22 cellular contexts compared by ENCODE assay signal in the genomic region with DNA sequence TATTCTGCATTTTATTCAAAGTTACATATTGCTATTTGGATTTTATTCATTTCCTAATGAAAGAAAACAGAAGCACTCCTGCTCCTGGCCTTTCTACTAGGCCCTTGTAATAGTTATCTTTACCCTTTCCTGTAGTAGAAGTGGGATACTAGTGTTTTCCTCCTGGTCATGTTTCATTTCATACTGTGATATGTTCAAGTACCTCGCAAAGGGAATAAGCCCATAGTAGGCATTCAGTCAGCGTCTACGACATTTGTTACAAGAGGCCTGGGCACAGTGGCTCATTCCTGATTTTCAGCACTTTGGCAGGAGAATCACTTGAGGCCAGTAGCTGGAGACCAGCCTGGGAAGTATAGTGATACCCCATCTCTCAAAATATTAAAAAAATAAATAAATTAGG.
DNase-seq lines count a peak whose midpoint lies in the region; ATAC-seq, FAIRE-seq and TF ChIP-seq lines count a peak whose summit lies in the region.
"Had no signal": no experiment of that assay in that cellular context is flagged by ENCODE, and none has a peak within 500 bp of the region (broad histone marks: within the 10 kb centered on the region; RNA-seq: fewer than 3 reads in every experiment).

No MANE protein-coding gene starts in this region.

- peaks cover 64% of the 10 kb centered on the region for H3K4me1 Mint-ChIP-seq in stimulated activated naive CD8-positive, alpha-beta T cell treated with anti-CD3 and anti-CD28 coated beads, Interleukin-15, Interleukin-2, amounts not matched to agents 100 ng/mL and 50 ng/mL, for 24 hours (ENCODE audit: low read depth)
- H3K4me1 Mint-ChIP-seq in stimulated activated naive CD8-positive, alpha-beta T cell treated with anti-CD3 and anti-CD28 coated beads, Interleukin-15, amount 100 ng/mL, for 72 hours: peaks cover 72% of the 10 kb centered on the region
- peaks cover 24% of the 10 kb centered on the region for H3K4me1 Mint-ChIP-seq in activated CD8-positive, alpha-beta memory T cell treated with anti-CD3 and anti-CD28 coated beads, Interleukin-2, amount 10 ng/mL, durations not matched to agents 7 days and 5 days

- intact Hi-C loops in right cardiac atrium (cut with DNase I) (no loop called here), thyroid gland (cut with DNase I) (no loop called here), body of pancreas (cut with DNase I) (no loop called here)

- no peak overlapping the region for H2BK5ac ChIP-seq in H1 (ENCODE audit: low read depth, low read length)

- no peak overlapping the region for H3K18ac ChIP-seq in H1 (ENCODE audit: extremely low read depth, low read length)

- peaks cover 0 to 87% of the 10 kb centered on the region in 2 experiments; a peak in 3 of 4 replicates for H3K79me2 ChIP-seq in H1 (ENCODE audit: control insufficient read depth in 1 of 2, insufficient read depth in 2 of 2, low read length in 2 of 2)

- peaks cover 33% of the 10 kb centered on the region for H3K4me1 ChIP-seq in cardiac muscle cell (ENCODE audit: low read depth)
- peaks cover 6% of the 10 kb centered on the region for H3K4me1 ChIP-seq in right cardiac atrium (ENCODE audit: control insufficient read depth, insufficient read depth, low read length)
- H3K4me1 ChIP-seq in H1 (replicated peaks in 1 of 4; ENCODE audit: control insufficient read depth in 3 of 4, insufficient read depth in 4 of 4, low read length in 3 of 4): peaks cover 4 to 11% (median 8%) of the 10 kb centered on the region in 4 experiments; a peak in 5 of 7 replicates
- H3K4me1 ChIP-seq in thyroid gland: peaks cover 36 to 43% of the 10 kb centered on the region in 2 donors
- H3K4me1 ChIP-seq in body of pancreas: peaks cover 45% of the 10 kb centered on the region

- H3K36me3 Mint-ChIP-seq in stimulated activated naive CD8-positive, alpha-beta T cell treated with anti-CD3 and anti-CD28 coated beads, Interleukin-15, Interleukin-2, amounts not matched to agents 100 ng/mL and 50 ng/mL, for 24 hours (ENCODE audit: low read depth): peaks cover 25% of the 10 kb centered on the region
- H3K36me3 Mint-ChIP-seq in activated CD8-positive, alpha-beta memory T cell treated with anti-CD3 and anti-CD28 coated beads, Interleukin-2, amount 10 ng/mL, durations not matched to agents 7 days and 5 days: peaks cover 11% of the 10 kb centered on the region

- no peak overlapping the region for H2BK20ac ChIP-seq in H1 (ENCODE audit: low read length)

- H3K9me3 Mint-ChIP-seq in stimulated activated naive CD8-positive, alpha-beta T cell treated with anti-CD3 and anti-CD28 coated beads, Interleukin-15, Interleukin-2, amounts not matched to agents 100 ng/mL and 50 ng/mL, for 24 hours: no peaks in the 10 kb centered on the region
- H3K9me3 Mint-ChIP-seq in stimulated activated naive CD8-positive, alpha-beta T cell treated with anti-CD3 and anti-CD28 coated beads, Interleukin-15, amount 100 ng/mL, for 72 hours: no peaks in the 10 kb centered on the region
- H3K9me3 Mint-ChIP-seq in activated CD8-positive, alpha-beta memory T cell treated with anti-CD3 and anti-CD28 coated beads, Interleukin-2, amount 10 ng/mL, durations not matched to agents 7 days and 5 days (ENCODE audit: low read depth): no peaks in the 10 kb centered on the region
- H3K9me3 Mint-ChIP-seq: CD4-positive, CD25-positive, alpha-beta regulatory T cell; CD8-positive, alpha-beta memory T cell; GM23338; IgD-negative memory B cell had no signal

- H3K4ac ChIP-seq in H1 (replicated peaks; ENCODE audit: insufficient read length, low read depth, low read length): no peak overlapping the region

- no peaks in the 10 kb centered on the region; the same call in 1 of the 2 replicates for H3K79me1 ChIP-seq in H1 (ENCODE audit: low read depth, low read length)

- no peak for TF ChIP-seq CTCF in cardiac muscle cell (IDR thresholded peaks at IDR 0.05; ENCODE audit: low read depth, low read length)
- no peak for TF ChIP-seq CTCF in H1 (IDR thresholded peaks at IDR 0.05; ENCODE audit: control extremely low read depth in 1 of 3, insufficient read depth in 1 of 3, low read depth in 1 of 3, low read length in 3 of 3)
- no peak for TF ChIP-seq CTCF in thyroid gland (IDR thresholded peaks at IDR 0.05)
- no peak for TF ChIP-seq CTCF in body of pancreas (IDR thresholded peaks at IDR 0.05)

- TF ChIP-seq EP300 in H1 (IDR thresholded peaks at IDR 0.05; ENCODE audit: borderline replicate concordance in 1 of 2, low read depth in 2 of 2, low read length in 2 of 2): no peak

- H3K9ac ChIP-seq in H1 (replicated peaks in 1 of 4; ENCODE audit: extremely low read depth in 1 of 4, low read depth in 3 of 4, low read length in 3 of 4): no peak overlapping the region
- H3K9ac ChIP-seq: BLaER1 treated with 17β-estradiol and CSF1 and Interleukin-3, amounts not matched to agents 10 nM and 100 nM had no signal

- no peak overlapping the region for H2AK5ac ChIP-seq in H1 (ENCODE audit: low read depth, low read length)

- peaks cover 3 to 5% of the 10 kb centered on the region in 2 experiments for H4K20me1 ChIP-seq in H1 (replicated peaks in 1 of 2; ENCODE audit: control insufficient read depth in 1 of 2, insufficient read depth in 2 of 2, low read length in 2 of 2)

- no peak overlapping the region for H4K8ac ChIP-seq in H1 (ENCODE audit: extremely low read depth, insufficient read depth, low read length)

- DNase-seq in cardiac muscle cell (ENCODE audit: low read depth in 1 of 2, low spot score in 1 of 2) (peak in 1 of 2 donors; percentile 76), right cardiac atrium (no peak), H1 (ENCODE audit: low read depth in 1 of 2, low spot score in 2 of 2) (no peak), thyroid gland (no peak), body of pancreas (no peak)
- DNase-seq in stimulated activated naive CD8-positive, alpha-beta T cell treated with anti-CD3 and anti-CD28 coated beads, Interleukin-15, amount 100 ng/mL, for 72 hours: no peak
- no peak for DNase-seq in activated CD8-positive, alpha-beta memory T cell treated with anti-CD3 and anti-CD28 coated beads, Interleukin-2, amount 10 ng/mL, durations not matched to agents 7 days and 5 days
- DNase-seq: CD4-positive, CD25-positive, alpha-beta regulatory T cell; CD8-positive, alpha-beta memory T cell; COR-L47; DMS 273 treated with DMSO at 0.1 percent for 48 hours; DMS53; GDM1; H7 had no signal

- no peak overlapping the region for H2BK120ac ChIP-seq in H1 (replicated peaks; ENCODE audit: low read depth, low read length)

- FAIRE-seq in H1 (lab: Jason Lieb, UNC): no peak
- FAIRE-seq: GM12892, GM18507, HepG2 had no signal

- peak overlapping the region; percentile 33 for H4K5ac ChIP-seq in H1 (ENCODE audit: insufficient read length, low read depth, low read length)

- H3K27ac Mint-ChIP-seq in stimulated activated naive CD8-positive, alpha-beta T cell treated with anti-CD3 and anti-CD28 coated beads, Interleukin-15, Interleukin-2, amounts not matched to agents 100 ng/mL and 50 ng/mL, for 24 hours: peak overlapping the region; percentile 21
- H3K27ac Mint-ChIP-seq in stimulated activated naive CD8-positive, alpha-beta T cell treated with anti-CD3 and anti-CD28 coated beads, Interleukin-15, amount 100 ng/mL, for 72 hours: peak overlapping the region in 1 of 2 donors; percentile 8
- no peak overlapping the region for H3K27ac Mint-ChIP-seq in activated CD8-positive, alpha-beta memory T cell treated with anti-CD3 and anti-CD28 coated beads, Interleukin-2, amount 10 ng/mL, durations not matched to agents 7 days and 5 days
- H3K27ac Mint-ChIP-seq: B cell had no signal

- TF ChIP-seq POLR2A in H1 (IDR thresholded peaks at IDR 0.05; ENCODE audit: control extremely low read depth in 1 of 2, low read depth in 2 of 2, low read length in 2 of 2) (no peak), thyroid gland (IDR thresholded peaks at IDR 0.05) (no peak), body of pancreas (IDR thresholded peaks at IDR 0.05) (no peak)

- H2BK12ac ChIP-seq in H1 (ENCODE audit: low read depth, low read length): no peak overlapping the region

- ATAC-seq in right cardiac atrium (no peak), body of pancreas (no peak)
- ATAC-seq in stimulated activated naive CD8-positive, alpha-beta T cell treated with anti-CD3 and anti-CD28 coated beads, Interleukin-15, amount 100 ng/mL, for 72 hours: no peak
- no peak for ATAC-seq in activated CD8-positive, alpha-beta memory T cell treated with anti-CD3 and anti-CD28 coated beads, Interleukin-2, amount 10 ng/mL, durations not matched to agents 7 days and 5 days

- H3K27me3 ChIP-seq in cardiac muscle cell (no peaks in the 10 kb centered on the region), right cardiac atrium (ENCODE audit: control insufficient read depth, insufficient read depth) (no peaks in the 10 kb centered on the region), H1 (replicated peaks in 1 of 4; ENCODE audit: control insufficient read depth in 3 of 4, extremely low read depth in 1 of 4, insufficient read depth in 3 of 4, low read length in 3 of 4) (no peaks in the 10 kb centered on the region), thyroid gland (no peaks in the 10 kb centered on the region), body of pancreas (no peaks in the 10 kb centered on the region)
- H3K27me3 ChIP-seq: BLaER1 treated with 17β-estradiol and CSF1 and Interleukin-3, amounts not matched to agents 10 nM and 100 nM had no signal

- H3K23me2 ChIP-seq in H1 (ENCODE audit: low read depth, low read length): no peaks in the 10 kb centered on the region

- peak overlapping the region; percentile 83 for H3K27ac ChIP-seq in cardiac muscle cell
- H3K27ac ChIP-seq in right cardiac atrium (ENCODE audit: low read length): no peak overlapping the region
- H3K27ac ChIP-seq in H1 (ENCODE audit: low read depth, low read length): no peak overlapping the region
- peak overlapping the region in 2 of 3 donors; percentile 34 to 76 for H3K27ac ChIP-seq in thyroid gland
- H3K27ac ChIP-seq in body of pancreas: peak overlapping the region in 1 of 4 donors; percentile 85
- H3K27ac ChIP-seq: BLaER1 treated with 17β-estradiol and CSF1 and Interleukin-3, amounts not matched to agents 10 nM and 100 nM had no signal

- no peak overlapping the region for H3K14ac ChIP-seq in H1 (ENCODE audit: insufficient read length)

- no peak overlapping the region for H4K91ac ChIP-seq in H1 (replicated peaks; ENCODE audit: insufficient read length, low read length)

- no peak for TF ChIP-seq RAD21 in H1 (IDR thresholded peaks at IDR 0.05 in 1 of 2, conservative IDR thresholded peaks at IDR 0.05 in 1 of 2; ENCODE audit: low read depth in 2 of 2, low read length in 2 of 2)

- no peak overlapping the region for H2AFZ ChIP-seq in H1 (ENCODE audit: low read length)
- H2AFZ ChIP-seq: GM23338 had no signal

- no peak overlapping the region for H3K56ac ChIP-seq in H1 (replicated peaks; ENCODE audit: insufficient read length, low read depth, low read length)

- H3K9me3 ChIP-seq in cardiac muscle cell (ENCODE audit: low read depth) (no peaks in the 10 kb centered on the region), right cardiac atrium (ENCODE audit: control insufficient read depth, low read length) (no peaks in the 10 kb centered on the region), H1 (ENCODE audit: insufficient read depth in 2 of 2, low read depth in 1 of 2, low read length in 1 of 2) (no peaks in the 10 kb centered on the region), thyroid gland (no peaks in the 10 kb centered on the region), body of pancreas (no peaks in the 10 kb centered on the region)

- H3K4me2 ChIP-seq in H1 (ENCODE audit: insufficient read depth in 1 of 2, low read depth in 2 of 2, low read length in 2 of 2): no peak overlapping the region
- H3K4me2 ChIP-seq: BLaER1 treated with 17β-estradiol and CSF1 and Interleukin-3, amounts not matched to agents 10 nM and 100 nM; GM23338 had no signal

- POLR2A ChIA-PET in H1 (lab: Charles Lee; ENCODE audit: partially characterized antibody): no interaction called here

- no peaks in the 10 kb centered on the region for H3K36me3 ChIP-seq in cardiac muscle cell
- H3K36me3 ChIP-seq in H1 (ENCODE audit: control insufficient read depth in 2 of 4, insufficient read depth in 4 of 4, low read length in 3 of 4): peaks cover 0 to 3% (median 0%) of the 10 kb centered on the region in 4 experiments; a peak in 2 of 8 replicates
- no peaks in the 10 kb centered on the region for H3K36me3 ChIP-seq in thyroid gland
- H3K36me3 ChIP-seq in body of pancreas (replicated peaks in 1 of 2; ENCODE audit: insufficient read depth in 1 of 2, low read depth in 2 of 2): no peaks in the 10 kb centered on the region

- no peak overlapping the region for H2BK15ac ChIP-seq in H1 (ENCODE audit: low read length)

- H3K27me3 Mint-ChIP-seq in stimulated activated naive CD8-positive, alpha-beta T cell treated with anti-CD3 and anti-CD28 coated beads, Interleukin-15, Interleukin-2, amounts not matched to agents 100 ng/mL and 50 ng/mL, for 24 hours: no peaks in the 10 kb centered on the region
- H3K27me3 Mint-ChIP-seq in stimulated activated naive CD8-positive, alpha-beta T cell treated with anti-CD3 and anti-CD28 coated beads, Interleukin-15, amount 100 ng/mL, for 72 hours: no peaks in the 10 kb centered on the region
- no peaks in the 10 kb centered on the region for H3K27me3 Mint-ChIP-seq in activated CD8-positive, alpha-beta memory T cell treated with anti-CD3 and anti-CD28 coated beads, Interleukin-2, amount 10 ng/mL, durations not matched to agents 7 days and 5 days
- H3K27me3 Mint-ChIP-seq: B cell; CD4-positive, CD25-positive, alpha-beta regulatory T cell; CD8-positive, alpha-beta memory T cell; IgD-negative memory B cell had no signal

- H3K23ac ChIP-seq in H1 (ENCODE audit: insufficient read length): no peak overlapping the region

- CTCF ChIA-PET in H1 (lab: Charles Lee; ENCODE audit: partially characterized antibody): interaction anchor here (0.8 to 1.9 kb wide), 5 partner anchors 10 to 208 kb away, joined by 3 to 6 read pairs (median 4); no protein-coding TSS in a partner anchor
- CTCF ChIA-PET in activated CD8-positive, alpha-beta memory T cell treated with anti-CD3 and anti-CD28 coated beads, Interleukin-2, amount 10 ng/mL, durations not matched to agents 7 days and 5 days (lab: Charles Lee): no interaction called here

- H3K4me3 Mint-ChIP-seq in stimulated activated naive CD8-positive, alpha-beta T cell treated with anti-CD3 and anti-CD28 coated beads, Interleukin-15, Interleukin-2, amounts not matched to agents 100 ng/mL and 50 ng/mL, for 24 hours: no peak overlapping the region
- H3K4me3 Mint-ChIP-seq in stimulated activated naive CD8-positive, alpha-beta T cell treated with anti-CD3 and anti-CD28 coated beads, Interleukin-15, amount 100 ng/mL, for 72 hours: no peak overlapping the region
- no peak overlapping the region for H3K4me3 Mint-ChIP-seq in activated CD8-positive, alpha-beta memory T cell treated with anti-CD3 and anti-CD28 coated beads, Interleukin-2, amount 10 ng/mL, durations not matched to agents 7 days and 5 days
- H3K4me3 Mint-ChIP-seq: B cell; CD4-positive, CD25-positive, alpha-beta regulatory T cell; CD8-positive, alpha-beta memory T cell; GM23338 had no signal

- H3K4me3 ChIP-seq in cardiac muscle cell (no peak overlapping the region), right cardiac atrium (ENCODE audit: low read length) (no peak overlapping the region), H1 (ENCODE audit: extremely low read depth in 1 of 4, insufficient read depth in 2 of 4, low read depth in 3 of 4, low read length in 4 of 4) (no peak overlapping the region), thyroid gland (replicated peaks in 1 of 3) (no peak overlapping the region), body of pancreas (no peak overlapping the region)
- H3K4me3 ChIP-seq: BLaER1 treated with 17β-estradiol and CSF1 and Interleukin-3, amounts not matched to agents 10 nM and 100 nM; GM23338 had no signal

- 89% methylated on average over 3 of the region's 3 CpGs for WGBS in right cardiac atrium
- WGBS in H1 (ENCODE audit: extremely low coverage in 1 of 2, insufficient coverage in 1 of 2, insufficient read length in 1 of 2, insufficient replicate concordance in 2 of 2, low coverage in 1 of 2, low lambda C conversion rate in 2 of 2, missing lambda C conversion rate in 1 of 2), 2 experiments: 98% methylated on average over 3 of the region's 3 CpGs; no CpG with 5 or more reads in 1 of the 2 experiments
- WGBS in thyroid gland, 2 donors: 96 to 97% methylated on average over 3 of the region's 3 CpGs
- 95 to 100% methylated on average over 3 of the region's 3 CpGs for WGBS in body of pancreas, 2 donors

Comparison
In these comparisons a context has a peak if more than half of its experiments do, and no peak if none do; other contexts are left out.
1. H3K27ac ChIP-seq: peak in cardiac muscle cell (single experiment) and thyroid gland (2 of 3); none in right cardiac atrium (single experiment) and H1 (single experiment).